9 cellular contexts compared by ENCODE assay signal in genomic region chr15:75649045-75649761, GRCh38. TPM values are rescaled to one million over a fixed set of nuclear protein-coding genes. Genes with fewer than 3 reads are reported as not detected.
A peak's percentile ranks its signal among the peaks of the same experiment; 100 is the strongest.
DNase-seq lines count a peak whose midpoint lies in the region; ATAC-seq and TF ChIP-seq lines count a peak whose summit lies in the region.
"Had no signal": no experiment of that assay in that cellular context is flagged by ENCODE, and none has a peak within 500 bp of the region (broad histone marks: within the 10 kb centered on the region; RNA-seq: fewer than 3 reads in every experiment).

No MANE protein-coding gene starts in this region.

- WGBS in right lobe of liver (ENCODE audit: insufficient coverage, low coverage, low lambda C conversion rate, missing lambda C conversion rate): 63% methylated on average over 3 of the region's 19 CpGs

- DNase-seq in activated CD4-positive, alpha-beta T cell treated with anti-CD3 and anti-CD28 coated beads, Interleukin-2, amount 10 ng/mL, durations not matched to agents 24 days and 14 days: no peak
- DNase-seq in activated CD4-positive, alpha-beta T cell treated with anti-CD3 and anti-CD28 coated beads for 1 hour: no peak
- no peak for DNase-seq in breast epithelium (ENCODE audit: low spot score in 2 of 2)
- DNase-seq in right lobe of liver: no peak
- DNase-seq in thoracic aorta (ENCODE audit: low spot score): no peak
- DNase-seq in NCI-H524 (lab: John Stamatoyannopoulos, UW): no peak
- no peak for DNase-seq in NOMO-1 treated with dmso at 0.1 percent for 144 hours (lab: John Stamatoyannopoulos, UW; ENCODE audit: unreplicated experiment)
- no peak for DNase-seq in DMS79 treated with DMSO at 0.1 percent for 48 hours (lab: John Stamatoyannopoulos, UW)

- intact Hi-C loops in activated CD4-positive, alpha-beta T cell treated with anti-CD3 and anti-CD28 coated beads, Interleukin-2, amount 10 ng/mL, durations not matched to agents 24 days and 14 days (cut with micrococcal nuclease): no loop called here
- intact Hi-C loops in breast epithelium (cut with DNase I; ENCODE audit: low total_unique reads): no loop called here
- intact Hi-C loops in right lobe of liver (cut with DNase I): no loop called here

- H3K9me3 ChIP-seq in breast epithelium (no peaks in the 10 kb centered on the region), right lobe of liver (no peaks in the 10 kb centered on the region), thoracic aorta (no peaks in the 10 kb centered on the region)

- TF ChIP-seq CTCF in breast epithelium (IDR thresholded peaks at IDR 0.05): no peak
- no peak for TF ChIP-seq CTCF in right lobe of liver (IDR thresholded peaks at IDR 0.05)
- TF ChIP-seq CTCF in thoracic aorta (IDR thresholded peaks at IDR 0.05): no peak

- no peaks in the 10 kb centered on the region for H3K9me3 Mint-ChIP-seq in activated CD4-positive, alpha-beta T cell treated with anti-CD3 and anti-CD28 coated beads, Interleukin-2, amount 10 ng/mL, durations not matched to agents 24 days and 14 days

- TF ChIP-seq POLR2A in breast epithelium (IDR thresholded peaks at IDR 0.05) (no peak), right lobe of liver (IDR thresholded peaks at IDR 0.05) (no peak)

- H3K4me3 Mint-ChIP-seq in activated CD4-positive, alpha-beta T cell treated with anti-CD3 and anti-CD28 coated beads, Interleukin-2, amount 10 ng/mL, durations not matched to agents 24 days and 14 days: peak overlapping the region; percentile 83

- peaks cover 5% of the 10 kb centered on the region for H3K27me3 Mint-ChIP-seq in activated CD4-positive, alpha-beta T cell treated with anti-CD3 and anti-CD28 coated beads, Interleukin-2, amount 10 ng/mL, durations not matched to agents 24 days and 14 days

- H3K27ac ChIP-seq in breast epithelium: peak overlapping the region; percentile 93 to 98
- peak overlapping the region in 1 of 3 donors; percentile 85 for H3K27ac ChIP-seq in right lobe of liver
- H3K27ac ChIP-seq in thoracic aorta: peak overlapping the region; percentile 92 to 98
- H3K27ac ChIP-seq: SK-N-MC had no signal

- peaks cover 2% of the 10 kb centered on the region for H3K36me3 Mint-ChIP-seq in activated CD4-positive, alpha-beta T cell treated with anti-CD3 and anti-CD28 coated beads, Interleukin-2, amount 10 ng/mL, durations not matched to agents 24 days and 14 days (ENCODE audit: low read depth)

- H3K4me1 ChIP-seq in breast epithelium (peaks cover 16 to 54% of the 10 kb centered on the region in 2 donors), right lobe of liver (peaks cover 0 to 41% (median 18%) of the 10 kb centered on the region in 4 donors), thoracic aorta (ENCODE audit: control insufficient read depth in 1 of 2, low read depth in 2 of 2) (peaks cover 31 to 69% of the 10 kb centered on the region in 2 donors)

- H3K27me3 ChIP-seq in breast epithelium: no peaks in the 10 kb centered on the region
- H3K27me3 ChIP-seq in right lobe of liver: no peaks in the 10 kb centered on the region
- H3K27me3 ChIP-seq in thoracic aorta (replicated peaks; ENCODE audit: insufficient read depth): no peaks in the 10 kb centered on the region

- H3K4me1 Mint-ChIP-seq in activated CD4-positive, alpha-beta T cell treated with anti-CD3 and anti-CD28 coated beads, Interleukin-2, amount 10 ng/mL, durations not matched to agents 24 days and 14 days: peaks cover 34% of the 10 kb centered on the region

- H3K4me3 ChIP-seq in breast epithelium (peak overlapping the region; percentile 77 to 91 (median 90)), right lobe of liver (peak overlapping the region; percentile 65 to 94 (median 92)), thoracic aorta (peak overlapping the region; percentile 79)
- H3K4me3 ChIP-seq: SK-N-MC had no signal

- no peaks in the 10 kb centered on the region for H3K36me3 ChIP-seq in breast epithelium
- no peaks in the 10 kb centered on the region for H3K36me3 ChIP-seq in right lobe of liver
- no peaks in the 10 kb centered on the region for H3K36me3 ChIP-seq in thoracic aorta

- no peak for ATAC-seq in right lobe of liver
- ATAC-seq in thoracic aorta (ENCODE audit: insufficient number of reproducible peaks, low FRiP score, low read depth): no peak

- H3K27ac Mint-ChIP-seq in activated CD4-positive, alpha-beta T cell treated with anti-CD3 and anti-CD28 coated beads, Interleukin-2, amount 10 ng/mL, durations not matched to agents 24 days and 14 days: no peak overlapping the region

RNA-seq across cellular contexts. Expression of gene SNX33, which starts 1.5 kb away (rescaled TPM):
- total RNA-seq in activated CD4-positive, alpha-beta T cell treated with anti-CD3 and anti-CD28 coated beads, Interleukin-2, amount 10 ng/mL, durations not matched to agents 24 days and 14 days: 4.1 TPM in 2 replicates
- total RNA-seq in breast epithelium (10 to 100 TPM; 32.8 to 42.7 (median 36.3) TPM), right lobe of liver (10 to 100 TPM; 12.0 to 17.2 (median 14.2) TPM), thoracic aorta (10 to 100 TPM; 45.1 to 57.3 TPM)

RNA-seq across cellular contexts. Expression of gene IMP3, which starts 9.2 kb away (rescaled TPM):
- total RNA-seq in activated CD4-positive, alpha-beta T cell treated with anti-CD3 and anti-CD28 coated beads, Interleukin-2, amount 10 ng/mL, durations not matched to agents 24 days and 14 days: 108 and 112 TPM in 2 replicates
- total RNA-seq in breast epithelium: 100 to 1,000 TPM; 144 to 194 (median 175) TPM
- total RNA-seq in right lobe of liver: 100 to 1,000 TPM in 2 of 6 experiments, 10 to 100 TPM in 4; 37.7 to 192 (median 44.4) TPM
- total RNA-seq in thoracic aorta: 100 to 1,000 TPM in 1 of 2 donors, 10 to 100 TPM in 1; 79.9 to 127 TPM

RNA-seq across cellular contexts. Expression of gene SNUPN, which starts 23.7 kb away (rescaled TPM):
- total RNA-seq in activated CD4-positive, alpha-beta T cell treated with anti-CD3 and anti-CD28 coated beads, Interleukin-2, amount 10 ng/mL, durations not matched to agents 24 days and 14 days: 33.7 and 34.5 TPM in 2 replicates
- total RNA-seq in breast epithelium: 10 to 100 TPM; 19.8 to 24.9 (median 23.6) TPM
- 10 to 100 TPM; 11.1 to 19.4 (median 13.3) TPM for total RNA-seq in right lobe of liver
- 10 to 100 TPM in 1 of 2 donors, 1 to 10 TPM in 1; 5.8 to 16.9 TPM for total RNA-seq in thoracic aorta
